In genomic region chr1:34929497-34929852, GRCh38 we compare ENCODE assay signal across 8 cellular contexts. TPM values are rescaled to one million over a fixed set of nuclear protein-coding genes. Genes with fewer than 3 reads are reported as not detected.
DNase-seq lines count a peak whose midpoint lies in the region; ATAC-seq, FAIRE-seq and TF ChIP-seq lines count a peak whose summit lies in the region.

TSS of gene DLGAP3 (minus strand) at chr1:34929650. CDS start at chr1:34905383, 24,267 bp downstream.

- H3K27me3 Mint-ChIP-seq in Caco-2 (ENCODE audit: insufficient read depth, unreplicated experiment) (peaks cover 8% of the 10 kb centered on the region), astrocyte (ENCODE audit: low read depth, unreplicated experiment) (peaks cover 58% of the 10 kb centered on the region), naive B cell (peaks cover 0 to 15% (median 14%) of the 10 kb centered on the region in 3 donors)

- H3K27ac Mint-ChIP-seq in Caco-2 (ENCODE audit: unreplicated experiment) (no peak within 1 kb of the TSS), astrocyte (ENCODE audit: unreplicated experiment) (no peak within 1 kb of the TSS), naive B cell (peak within 1 kb of the TSS in 5 of 6 donors; percentile 1 to 88 (median 12))

- ATAC-seq in naive B cell (ENCODE audit: low read depth in 2 of 2), result peak; percentile 24 to 32

- peak within 1 kb of the TSS; percentile 51 for H3K4me3 Mint-ChIP-seq in Caco-2 (ENCODE audit: unreplicated experiment)
- H3K4me3 Mint-ChIP-seq in astrocyte (ENCODE audit: unreplicated experiment), result peak within 1 kb of the TSS; percentile 90
- peak within 1 kb of the TSS; percentile 79 to 97 (median 92) for H3K4me3 Mint-ChIP-seq in naive B cell

- H3K4me1 Mint-ChIP-seq in Caco-2 (ENCODE audit: low read depth, unreplicated experiment), result no peaks in the 10 kb centered on the region
- peaks cover 3% of the 10 kb centered on the region for H3K4me1 Mint-ChIP-seq in astrocyte (ENCODE audit: low read depth, unreplicated experiment)
- H3K4me1 Mint-ChIP-seq in naive B cell, result peaks cover 21 to 41% (median 26%) of the 10 kb centered on the region in 3 donors

- H3K27me3 ChIP-seq in Caco-2 (replicated peaks; ENCODE audit: control insufficient read depth, insufficient read depth, low read length) (peaks cover 2% of the 10 kb centered on the region; the same call in 1 of the 2 replicates), astrocyte (ENCODE audit: insufficient read depth, low read length) (peaks cover 48% of the 10 kb centered on the region)

- CTCF ChIA-PET in Caco-2 (lab: Charles Lee), result interaction anchor here (0.7 kb wide), 1 partner anchor 9 kb away, joined by 4 read pairs; no protein-coding TSS in a partner anchor

- H3K79me2 ChIP-seq in astrocyte (ENCODE audit: insufficient read depth, low read length), result no peaks in the 10 kb centered on the region

- H3K27ac ChIP-seq in astrocyte (ENCODE audit: low read depth, low read length), result no peak within 1 kb of the TSS

- H3K4me2 ChIP-seq in astrocyte (ENCODE audit: low read length), result peak within 1 kb of the TSS; percentile 84

- POLR2A ChIA-PET in Caco-2 (lab: Charles Lee), result no interaction called here

- peaks cover 4% of the 10 kb centered on the region for H4K20me1 ChIP-seq in astrocyte (ENCODE audit: insufficient read depth, low read length)

- H3K9me3 ChIP-seq in Caco-2, result no peaks in the 10 kb centered on the region
- H3K9me3 ChIP-seq in astrocyte (ENCODE audit: insufficient read depth, low read depth, low read length), result peaks cover 4% of the 10 kb centered on the region

- peak within 1 kb of the TSS; percentile 29 for H3K4me3 ChIP-seq in Caco-2 (ENCODE audit: low read depth, low read length)
- H3K4me3 ChIP-seq in astrocyte (ENCODE audit: insufficient read depth, low read depth, low read length), result peak within 1 kb of the TSS; percentile 42

- H3K36me3 Mint-ChIP-seq in Caco-2 (ENCODE audit: insufficient read depth, unreplicated experiment) (no peaks in the 10 kb centered on the region), astrocyte (ENCODE audit: low read depth, unreplicated experiment) (no peaks in the 10 kb centered on the region), naive B cell (peaks cover 0 to under 1% of the 10 kb centered on the region in 2 donors)

- DNase-seq in Caco-2 (peak in 1 of 2 experiments; percentile 30), NCI-H128 (lab: John Stamatoyannopoulos, UW; ENCODE audit: unreplicated experiment) (peak; percentile 46), astrocyte (ENCODE audit: low read depth) (no peak), naive B cell (no peak), germinal center (ENCODE audit: low spot score) (no peak), RCC 7860 (ENCODE audit: low spot score) (no peak), inferior parietal cortex (ENCODE audit: extremely low spot score) (no peak), COLO829 (ENCODE audit: low spot score) (no peak)

- intact Hi-C loops in Caco-2 (cut with micrococcal nuclease; ENCODE audit: unreplicated experiment), result no loop called here

- no peak within 1 kb of the TSS for H3K9ac ChIP-seq in astrocyte (ENCODE audit: low read length)

- BruUV-seq in Caco-2 (replicated peaks; lab: Mats Ljungman, UMichigan), result no TSS peak

- peak within 1 kb of the TSS; percentile 34 for H2AFZ ChIP-seq in astrocyte (ENCODE audit: low read depth, low read length)

- 0 out of 2 replicates have a peak, but pooled peaks cover 3% of the 10 kb centered on the region for H3K4me1 ChIP-seq in Caco-2
- H3K4me1 ChIP-seq in astrocyte (ENCODE audit: insufficient read depth, low read length), result peaks cover 12% of the 10 kb centered on the region

- H3K36me3 ChIP-seq in Caco-2 (ENCODE audit: control insufficient read depth, insufficient read depth, low read length) (no peaks in the 10 kb centered on the region), astrocyte (ENCODE audit: insufficient read depth, low read length) (no peaks in the 10 kb centered on the region)

- no peak for FAIRE-seq in astrocyte (lab: Jason Lieb, UNC)
- FAIRE-seq in RCC 7860 (lab: Jason Lieb, UNC), result no peak

- no peaks in the 10 kb centered on the region for H3K9me3 Mint-ChIP-seq in Caco-2 (ENCODE audit: unreplicated experiment)
- no peaks in the 10 kb centered on the region for H3K9me3 Mint-ChIP-seq in astrocyte (ENCODE audit: unreplicated experiment)
- peaks cover 0 to 2% (median 0%) of the 10 kb centered on the region in 7 donors for H3K9me3 Mint-ChIP-seq in naive B cell

- TF ChIP-seq CTCF in Caco-2 (IDR thresholded peaks at IDR 0.05; ENCODE audit: insufficient read depth in 1 of 2, low read depth in 1 of 2, low read length in 1 of 2, severe bottlenecking in 1 of 2, unreplicated experiment in 1 of 2), result no peak
- no peak for TF ChIP-seq CTCF in astrocyte (IDR thresholded peaks at IDR 0.05; ENCODE audit: insufficient read depth, low read depth, low read length)

RNA-seq across cellular contexts. Expression of gene DLGAP3, which starts in this region (rescaled TPM):
- 0.16 and 0.42 TPM in 2 replicates for total RNA-seq in Caco-2 (2022)
- 1.6 and 2.7 TPM in 2 replicates for total RNA-seq in astrocyte
- 1 to 10 TPM in 1 of 6 donors, under 1 TPM in 4, not detected in 1; 0.25 to 1.4 (median 0.41) TPM for polyA plus RNA-seq in naive B cell (ENCODE audit: low read depth in 6 of 6)

Comparison
In these comparisons a context has a peak if more than half of its experiments do, and no peak if none do; other contexts are left out.
1. H3K27ac Mint-ChIP-seq: peak in naive B cell (5 of 6); none in Caco-2 (single experiment) and astrocyte (single experiment).
2. Peak in every context shown above with its lines, with median percentiles within 50 percentile points of each other: H3K4me3 Mint-ChIP-seq.